In genomic region chr10:31876616-31877352, GRCh38 we compare ENCODE assay signal across 2 cellular contexts.
A peak's percentile ranks its signal among the peaks of the same experiment; 100 is the strongest.
TF ChIP-seq lines count a peak whose summit lies in the region.

No MANE protein-coding gene starts in this region.

TF ChIP-seq in GM23338, 12 proteins besides CTCF, POLR2A, EP300 and RAD21:
- TF ChIP-seq ZNF462 (CRISPR knock-in tag; IDR thresholded peaks at IDR 0.05) = no peak
- no peak for TF ChIP-seq REST (IDR thresholded peaks at IDR 0.05; ENCODE audit: unreplicated experiment)
- no peak for TF ChIP-seq CREB1 (CRISPR knock-in tag; IDR thresholded peaks at IDR 0.05; ENCODE audit: low read depth)

TF ChIP-seq in GM12878, 131 proteins besides CTCF, POLR2A, EP300 and RAD21:
- peak; percentile 22; the same call in 1 of the 2 replicates for TF ChIP-seq DPF2 (IDR thresholded peaks at IDR 0.05)
- TF ChIP-seq JUNB (IDR thresholded peaks at IDR 0.05) = peak; percentile 63; the same call in 1 of the 2 replicates
- TF ChIP-seq IKZF2 (IDR thresholded peaks at IDR 0.05) = 0 out of 4 replicates have a peak, but pooled peaks have one; percentile 20 to 42
- TF ChIP-seq GATAD2B (conservative IDR thresholded peaks at IDR 0.05; ENCODE audit: low read depth) = no peak
